Comparison of ENCODE assay signal across 1 cellular context in genomic region chr22:17744430-17744829, GRCh38.
TF ChIP-seq lines count a peak whose summit lies in the region.

No MANE protein-coding gene starts in this region.

TF ChIP-seq in H1, 55 proteins besides CTCF, POLR2A, EP300 and RAD21:
- TF ChIP-seq SIN3A (conservative IDR thresholded peaks at IDR 0.05 in 1 of 2, IDR thresholded peaks at IDR 0.05 in 1 of 2; ENCODE audit: low read depth in 1 of 2, low read length in 2 of 2) (no peak), RXRA (IDR thresholded peaks at IDR 0.05; ENCODE audit: insufficient read depth, low read depth, low read length) (no peak), CHD1 (IDR thresholded peaks at IDR 0.05; ENCODE audit: low read depth, low read length) (no peak), CHD7 (IDR thresholded peaks at IDR 0.05; ENCODE audit: insufficient replicate concordance, low read length) (no peak), CTBP2 (IDR thresholded peaks at IDR 0.05; ENCODE audit: borderline replicate concordance, insufficient read depth, insufficient read length, low read length) (no peak), CEBPB (IDR thresholded peaks at IDR 0.05; ENCODE audit: low read depth, low read length) (no peak), HDAC6 (IDR thresholded peaks at IDR 0.05; ENCODE audit: low read depth, low read length) (no peak), EZH2 (IDR thresholded peaks at IDR 0.05; ENCODE audit: low read depth, low read length, severe bottlenecking) (no peak), TBP (IDR thresholded peaks at IDR 0.05; ENCODE audit: low read depth, low read length) (no peak), KDM1A (IDR thresholded peaks at IDR 0.05; ENCODE audit: borderline replicate concordance, low read length) (no peak), ATF3 (IDR thresholded peaks at IDR 0.05; ENCODE audit: insufficient read depth, low read depth, low read length) (no peak), PHF8 (conservative IDR thresholded peaks at IDR 0.05; ENCODE audit: low read depth, low read length) (no peak), SAP30 (IDR thresholded peaks at IDR 0.05; ENCODE audit: insufficient read depth, insufficient replicate concordance, low read length) (no peak), SP1 (IDR thresholded peaks at IDR 0.05; ENCODE audit: low read depth, low read length) (no peak), GABPA (IDR thresholded peaks at IDR 0.05; ENCODE audit: borderline replicate concordance, insufficient read depth, low read length) (no peak), JUND (IDR thresholded peaks at IDR 0.05; ENCODE audit: low read length) (no peak), FOSL1 (IDR thresholded peaks at IDR 0.05; ENCODE audit: insufficient read depth, low read depth, low read length) (no peak), BCL11A (IDR thresholded peaks at IDR 0.05; ENCODE audit: low read depth in 2 of 2, low read length in 2 of 2) (no peak)
- TF ChIP-seq, protein P1, sequence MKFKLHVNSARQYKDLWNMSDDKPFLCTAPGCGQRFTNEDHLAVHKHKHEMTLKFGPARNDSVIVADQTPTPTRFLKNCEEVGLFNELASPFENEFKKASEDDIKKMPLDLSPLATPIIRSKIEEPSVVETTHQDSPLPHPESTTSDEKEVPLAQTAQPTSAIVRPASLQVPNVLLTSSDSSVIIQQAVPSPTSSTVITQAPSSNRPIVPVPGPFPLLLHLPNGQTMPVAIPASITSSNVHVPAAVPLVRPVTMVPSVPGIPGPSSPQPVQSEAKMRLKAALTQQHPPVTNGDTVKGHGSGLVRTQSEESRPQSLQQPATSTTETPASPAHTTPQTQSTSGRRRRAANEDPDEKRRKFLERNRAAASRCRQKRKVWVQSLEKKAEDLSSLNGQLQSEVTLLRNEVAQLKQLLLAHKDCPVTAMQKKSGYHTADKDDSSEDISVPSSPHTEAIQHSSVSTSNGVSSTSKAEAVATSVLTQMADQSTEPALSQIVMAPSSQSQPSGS (IDR thresholded peaks at IDR 0.05; ENCODE audit: low read length) = no peak
